ENCODE assay signal across 1 cellular context in genomic region chr12:62297321-62297720, GRCh38.
TF ChIP-seq lines count a peak whose summit lies in the region.

No MANE protein-coding gene starts in this region.

TF ChIP-seq in K562, 482 proteins besides CTCF, POLR2A, EP300 and RAD21 (continued from another document):
- no peak for TF ChIP-seq CHD7 (IDR thresholded peaks at IDR 0.05; ENCODE audit: low read depth, low read length)
- TF ChIP-seq, protein P1, sequence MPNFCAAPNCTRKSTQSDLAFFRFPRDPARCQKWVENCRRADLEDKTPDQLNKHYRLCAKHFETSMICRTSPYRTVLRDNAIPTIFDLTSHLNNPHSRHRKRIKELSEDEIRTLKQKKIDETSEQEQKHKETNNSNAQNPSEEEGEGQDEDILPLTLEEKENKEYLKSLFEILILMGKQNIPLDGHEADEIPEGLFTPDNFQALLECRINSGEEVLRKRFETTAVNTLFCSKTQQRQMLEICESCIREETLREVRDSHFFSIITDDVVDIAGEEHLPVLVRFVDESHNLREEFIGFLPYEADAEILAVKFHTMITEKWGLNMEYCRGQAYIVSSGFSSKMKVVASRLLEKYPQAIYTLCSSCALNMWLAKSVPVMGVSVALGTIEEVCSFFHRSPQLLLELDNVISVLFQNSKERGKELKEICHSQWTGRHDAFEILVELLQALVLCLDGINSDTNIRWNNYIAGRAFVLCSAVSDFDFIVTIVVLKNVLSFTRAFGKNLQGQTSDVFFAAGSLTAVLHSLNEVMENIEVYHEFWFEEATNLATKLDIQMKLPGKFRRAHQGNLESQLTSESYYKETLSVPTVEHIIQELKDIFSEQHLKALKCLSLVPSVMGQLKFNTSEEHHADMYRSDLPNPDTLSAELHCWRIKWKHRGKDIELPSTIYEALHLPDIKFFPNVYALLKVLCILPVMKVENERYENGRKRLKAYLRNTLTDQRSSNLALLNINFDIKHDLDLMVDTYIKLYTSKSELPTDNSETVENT (CRISPR knock-in tag; IDR thresholded peaks at IDR 0.05): no peak
